In genomic region chr3:115658337-115659181, GRCh38 we compare ENCODE assay signal across 1 cellular context.
TF ChIP-seq lines count a peak whose summit lies in the region.

No MANE protein-coding gene starts in this region.

TF ChIP-seq in H1, 55 proteins besides CTCF, POLR2A, EP300 and RAD21 (continued from another document):
- peak; percentile 42 for TF ChIP-seq KDM4A (IDR thresholded peaks at IDR 0.05; ENCODE audit: low read depth, low read length, severe bottlenecking)
- peak; percentile 41; the same call in 1 of the 2 replicates for TF ChIP-seq MAX (IDR thresholded peaks at IDR 0.05)
- TF ChIP-seq FOSL1 (IDR thresholded peaks at IDR 0.05; ENCODE audit: insufficient read depth, low read depth, low read length): no peak
- TF ChIP-seq CREB1 (IDR thresholded peaks at IDR 0.05): peak; percentile 23; the same call in 1 of the 2 replicates
- TF ChIP-seq BACH1 (IDR thresholded peaks at IDR 0.05; ENCODE audit: low read length): 0 out of 2 replicates have a peak, but pooled peaks have one; percentile 34
- peak; percentile 81 for TF ChIP-seq TAF7 (optimal IDR thresholded peaks at IDR 0.05; ENCODE audit: borderline replicate concordance, low read depth, low read length)
- TF ChIP-seq TCF12 (IDR thresholded peaks at IDR 0.05; ENCODE audit: low read depth, low read length): 0 out of 2 replicates have a peak, but pooled peaks have one; percentile 30
- TF ChIP-seq SP1 (IDR thresholded peaks at IDR 0.05; ENCODE audit: low read depth, low read length): 0 out of 2 replicates have a peak, but pooled peaks have one; percentile 16
- no peak for TF ChIP-seq ATF3 (IDR thresholded peaks at IDR 0.05; ENCODE audit: insufficient read depth, low read depth, low read length)
- TF ChIP-seq ATF2 (IDR thresholded peaks at IDR 0.05; ENCODE audit: low read length): no peak; the same call in 1 of the 2 replicates
- peak; percentile 80 for TF ChIP-seq CTBP2 (IDR thresholded peaks at IDR 0.05; ENCODE audit: borderline replicate concordance, insufficient read depth, insufficient read length, low read length)
- TF ChIP-seq GTF2F1 (IDR thresholded peaks at IDR 0.05; ENCODE audit: borderline replicate concordance, low read depth, low read length): peak; percentile 54; the same call in 1 of the 2 replicates
- TF ChIP-seq TAF1 (IDR thresholded peaks at IDR 0.05; ENCODE audit: low read depth, low read length): peak; percentile 85
- TF ChIP-seq POLR2AphosphoS5 (IDR thresholded peaks at IDR 0.05; ENCODE audit: low read depth, low read length): peak; percentile 75; the same call in 1 of the 2 replicates
- TF ChIP-seq ASH2L (IDR thresholded peaks at IDR 0.05; ENCODE audit: low read length): peak; percentile 92
- no peak for TF ChIP-seq EZH2 (IDR thresholded peaks at IDR 0.05; ENCODE audit: low read depth, low read length, severe bottlenecking)
- peak; percentile 74 for TF ChIP-seq PHF8 (conservative IDR thresholded peaks at IDR 0.05; ENCODE audit: low read depth, low read length)
- 0 out of 2 replicates have a peak, but pooled peaks have one; percentile 34 for TF ChIP-seq JUND (IDR thresholded peaks at IDR 0.05; ENCODE audit: low read length)
- 0 out of 2 replicates have a peak, but pooled peaks have one; percentile 27 for TF ChIP-seq TEAD4 (IDR thresholded peaks at IDR 0.05; ENCODE audit: low read depth, low read length)
- TF ChIP-seq SUZ12 (IDR thresholded peaks at IDR 0.05; ENCODE audit: low read length): no peak
